In genomic region chr12:62693291-62694040, GRCh38 we compare ENCODE assay signal across 1 cellular context.
TF ChIP-seq lines count a peak whose summit lies in the region.

No MANE protein-coding gene starts in this region.

TF ChIP-seq in GM23338, 12 proteins besides CTCF, POLR2A, EP300 and RAD21:
- no peak for TF ChIP-seq ZNF331 (CRISPR knock-in tag; IDR thresholded peaks at IDR 0.05; ENCODE audit: low read depth)
- TF ChIP-seq STAT1 (IDR thresholded peaks at IDR 0.05; ENCODE audit: unreplicated experiment), result no peak
- TF ChIP-seq REST (IDR thresholded peaks at IDR 0.05; ENCODE audit: unreplicated experiment), result no peak
- TF ChIP-seq ZNF462 (CRISPR knock-in tag; IDR thresholded peaks at IDR 0.05), result no peak
- no peak for TF ChIP-seq NANOG (IDR thresholded peaks at IDR 0.05; ENCODE audit: borderline replicate concordance)
- no peak for TF ChIP-seq EZH2 (IDR thresholded peaks at IDR 0.05; ENCODE audit: low read depth, unreplicated experiment)
- TF ChIP-seq EZH2phosphoT487 (IDR thresholded peaks at IDR 0.05; ENCODE audit: unreplicated experiment), result no peak
- no peak for TF ChIP-seq POLR2AphosphoS5 (IDR thresholded peaks at IDR 0.05; ENCODE audit: low read depth)
- TF ChIP-seq ETS1 (IDR thresholded peaks at IDR 0.05), result no peak
- TF ChIP-seq JUNB (IDR thresholded peaks at IDR 0.05; ENCODE audit: unreplicated experiment), result no peak
- TF ChIP-seq CREB1 (CRISPR knock-in tag; IDR thresholded peaks at IDR 0.05; ENCODE audit: low read depth), result no peak
- no peak for TF ChIP-seq ZNF114 (CRISPR knock-in tag; IDR thresholded peaks at IDR 0.05)
